ENCODE assay signal across 31 cellular contexts in the genomic region with DNA sequence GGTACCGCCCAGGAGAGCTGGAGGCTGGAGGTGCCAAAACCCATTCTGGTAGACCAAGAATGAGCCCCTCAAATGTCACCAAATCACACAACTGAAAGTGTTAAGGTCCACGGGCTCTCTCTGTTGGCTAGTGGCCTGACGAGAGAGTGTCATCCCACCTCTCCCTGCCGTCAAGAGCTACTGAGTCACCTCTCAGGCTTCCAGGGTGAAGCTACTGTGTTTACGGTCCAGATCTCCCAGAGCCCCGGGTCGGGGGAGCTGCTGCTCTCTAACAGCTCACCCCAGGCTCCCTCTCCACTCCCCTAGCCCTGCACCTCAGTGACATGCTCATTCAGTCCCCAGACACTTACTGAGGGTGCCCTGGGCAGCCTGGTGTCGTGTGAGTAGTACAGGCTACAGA. TPM values are rescaled to one million over a fixed set of nuclear protein-coding genes. Genes with fewer than 3 reads are reported as not detected.
DNase-seq lines count a peak whose midpoint lies in the region; ATAC-seq, FAIRE-seq and TF ChIP-seq lines count a peak whose summit lies in the region.
"Had no signal": no experiment of that assay in that cellular context is flagged by ENCODE, and none has a peak within 500 bp of the region (broad histone marks: within the 10 kb centered on the region; RNA-seq: fewer than 3 reads in every experiment).

No MANE protein-coding gene starts in this region.

- H3K27me3 ChIP-seq in astrocyte (ENCODE audit: insufficient read depth, low read length) (no peaks in the 10 kb centered on the region), left lung (no peaks in the 10 kb centered on the region), heart right ventricle (no peaks in the 10 kb centered on the region)
- H3K27me3 ChIP-seq: cardiac muscle cell, esophagus muscularis mucosa, gastrocnemius medialis, upper lobe of left lung had no signal

- no peak overlapping the region for H2AFZ ChIP-seq in astrocyte (ENCODE audit: low read depth, low read length)

- no peaks in the 10 kb centered on the region for H3K36me3 Mint-ChIP-seq in astrocyte (ENCODE audit: low read depth, unreplicated experiment)
- H3K36me3 Mint-ChIP-seq: stimulated activated effector memory CD8-positive, alpha-beta T cell treated with anti-CD3 and anti-CD28 coated beads, Interleukin-12 subunit alpha, Interleukin-12 subunit beta, amount 100 ng/mL, for 72 hours had no signal

- H4K20me1 ChIP-seq in astrocyte (ENCODE audit: insufficient read depth, low read length), result no peaks in the 10 kb centered on the region

- TF ChIP-seq CTCF in astrocyte (IDR thresholded peaks at IDR 0.05; ENCODE audit: insufficient read depth, low read depth, low read length), result no peak
- no peak for TF ChIP-seq CTCF in left lung (IDR thresholded peaks at IDR 0.05)
- TF ChIP-seq CTCF in heart right ventricle (IDR thresholded peaks at IDR 0.05), result no peak

- FAIRE-seq in astrocyte (lab: Jason Lieb, UNC), result no peak
- FAIRE-seq: GM19239 had no signal

- H3K9me3 Mint-ChIP-seq in astrocyte (ENCODE audit: unreplicated experiment), result no peaks in the 10 kb centered on the region
- H3K9me3 Mint-ChIP-seq: activated naive CD4-positive, alpha-beta T cell treated with anti-CD3 and anti-CD28 coated beads for 36 hours; stimulated activated effector memory CD8-positive, alpha-beta T cell treated with anti-CD3 and anti-CD28 coated beads, Interleukin-12 subunit alpha, Interleukin-12 subunit beta, amount 100 ng/mL, for 72 hours had no signal

- H3K27ac Mint-ChIP-seq in astrocyte (ENCODE audit: unreplicated experiment), result peak overlapping the region; percentile 26
- H3K27ac Mint-ChIP-seq: activated naive CD4-positive, alpha-beta T cell treated with anti-CD3 and anti-CD28 coated beads for 36 hours; activated T-cell treated with anti-CD3 and anti-CD28 coated beads, Interleukin-2, amount 50 U/mL, for 72 hours; stimulated activated effector memory CD8-positive, alpha-beta T cell treated with anti-CD3 and anti-CD28 coated beads, Interleukin-12 subunit alpha, Interleukin-12 subunit beta, amount 100 ng/mL, for 72 hours had no signal

- peak overlapping the region; percentile 22 for H3K4me2 ChIP-seq in astrocyte (ENCODE audit: low read length)
- H3K4me2 ChIP-seq: smooth muscle cell had no signal

- no peaks in the 10 kb centered on the region for H3K4me1 Mint-ChIP-seq in astrocyte (ENCODE audit: low read depth, unreplicated experiment)
- H3K4me1 Mint-ChIP-seq: endodermal cell; stimulated activated effector memory CD8-positive, alpha-beta T cell treated with anti-CD3 and anti-CD28 coated beads, Interleukin-12 subunit alpha, Interleukin-12 subunit beta, amount 100 ng/mL, for 72 hours had no signal

- ATAC-seq in left lung (no peak), HG03039 (IDR thresholded peaks at IDR 0.05; ENCODE audit: unreplicated experiment) (no peak), heart right ventricle (no peak)
- ATAC-seq: activated T-cell treated with anti-CD3 and anti-CD28 coated beads, Interleukin-2, amount 50 U/mL, for 72 hours; gastrocnemius medialis; stimulated activated effector memory CD8-positive, alpha-beta T cell treated with anti-CD3 and anti-CD28 coated beads, Interleukin-12 subunit alpha, Interleukin-12 subunit beta, amount 100 ng/mL, for 72 hours had no signal

- H3K4me3 ChIP-seq in astrocyte (ENCODE audit: insufficient read depth, low read depth, low read length), result no peak overlapping the region
- H3K4me3 ChIP-seq in left lung, result no peak overlapping the region
- H3K4me3 ChIP-seq in heart right ventricle, result no peak overlapping the region
- H3K4me3 ChIP-seq: cardiac muscle cell, esophagus muscularis mucosa, gastrocnemius medialis, smooth muscle cell, upper lobe of left lung had no signal

- no peak overlapping the region for H3K27ac ChIP-seq in astrocyte (ENCODE audit: low read depth, low read length)
- no peak overlapping the region for H3K27ac ChIP-seq in left lung
- H3K27ac ChIP-seq in heart right ventricle, result no peak overlapping the region
- H3K27ac ChIP-seq: C4-2B, cardiac muscle cell, esophagus muscularis mucosa, gastrocnemius medialis, upper lobe of left lung had no signal

- no peaks in the 10 kb centered on the region for H3K4me1 ChIP-seq in astrocyte (ENCODE audit: insufficient read depth, low read length)
- no peaks in the 10 kb centered on the region for H3K4me1 ChIP-seq in left lung
- H3K4me1 ChIP-seq in heart right ventricle, result no peaks in the 10 kb centered on the region
- H3K4me1 ChIP-seq: esophagus muscularis mucosa, gastrocnemius medialis, upper lobe of left lung had no signal

- H3K9me3 ChIP-seq in astrocyte (ENCODE audit: insufficient read depth, low read depth, low read length) (no peaks in the 10 kb centered on the region), left lung (no peaks in the 10 kb centered on the region), heart right ventricle (no peaks in the 10 kb centered on the region)
- H3K9me3 ChIP-seq: esophagus muscularis mucosa, gastrocnemius medialis, upper lobe of left lung had no signal

- no peaks in the 10 kb centered on the region for H3K27me3 Mint-ChIP-seq in astrocyte (ENCODE audit: low read depth, unreplicated experiment)

- H3K79me2 ChIP-seq in astrocyte (ENCODE audit: insufficient read depth, low read length), result no peaks in the 10 kb centered on the region

- intact Hi-C loops in left lung (cut with DNase I) (no loop called here), heart right ventricle (cut with DNase I) (no loop called here)

- 87 to 93% methylated on average over 8 of the region's 8 CpGs for WGBS in heart right ventricle, 2 donors

- no peak overlapping the region for H3K9ac ChIP-seq in astrocyte (ENCODE audit: low read length)

- H3K4me3 Mint-ChIP-seq in astrocyte (ENCODE audit: unreplicated experiment), result no peak overlapping the region
- H3K4me3 Mint-ChIP-seq: activated naive CD4-positive, alpha-beta T cell treated with anti-CD3 and anti-CD28 coated beads for 36 hours; activated T-cell treated with anti-CD3 and anti-CD28 coated beads, Interleukin-2, amount 50 U/mL, for 72 hours; endodermal cell; stimulated activated effector memory CD8-positive, alpha-beta T cell treated with anti-CD3 and anti-CD28 coated beads, Interleukin-12 subunit alpha, Interleukin-12 subunit beta, amount 100 ng/mL, for 72 hours had no signal

- DNase-seq in AG08395 (ENCODE audit: low spot score) (peak; percentile 14), HK-2 (ENCODE audit: unreplicated experiment) (peak; percentile 7), astrocyte (ENCODE audit: low read depth) (peak; percentile 21), kidney tubule cell (ENCODE audit: low spot score) (peak; percentile 3), left lung (no peak), heart right ventricle (no peak)
- DNase-seq in stimulated activated CD4-positive, alpha-beta T cell treated with anti-CD3 and anti-CD28 coated beads, Interleukin-4, amount 100 ng/mL, for 1 hour, result no peak
- DNase-seq: activated CD4-positive, alpha-beta T cell treated with anti-CD3 and anti-CD28 coated beads for 4 hours; activated naive CD4-positive, alpha-beta T cell treated with anti-CD3 and anti-CD28 coated beads for 36 hours; activated T-cell treated with anti-CD3 and anti-CD28 coated beads, Interleukin-2, amount 50 U/mL, for 72 hours; cortex of kidney; DND-41; endodermal cell; gastrocnemius medialis; KG1; mammary epithelial cell; MV-4-11; NCI-H146; NCI-H524; substantia nigra; upper lobe of left lung had no signal

- H3K36me3 ChIP-seq in astrocyte (ENCODE audit: insufficient read depth, low read length), result no peaks in the 10 kb centered on the region
- no peaks in the 10 kb centered on the region for H3K36me3 ChIP-seq in left lung
- no peaks in the 10 kb centered on the region for H3K36me3 ChIP-seq in heart right ventricle
- H3K36me3 ChIP-seq: cardiac muscle cell, esophagus muscularis mucosa, gastrocnemius medialis, upper lobe of left lung had no signal

RNA-seq across cellular contexts. Expression of a gene that starts 59.2 kb away (rescaled TPM):
- 0.09 TPM in 1 of 2 replicates, not detected in the other for total RNA-seq in astrocyte
- total RNA-seq in left lung, result 1 to 10 TPM; 2.4 to 3.1 TPM
- under 1 TPM; 0.11 to 0.52 (median 0.25) TPM for total RNA-seq in heart right ventricle
- under 1 TPM; 0.51 to 0.62 TPM for polyA plus RNA-seq in heart right ventricle
- total RNA-seq: activated naive CD4-positive, alpha-beta T cell treated with anti-CD3 and anti-CD28 coated beads for 36 hours; HT-29; RPMI7951; T-helper 1 cell treated with Interleukin-12 subunit alpha and Interleukin-12 subunit beta and Interleukin-4 antibody, amounts not matched to agents 30 ng/mL and 1 ng/mL, for 36 hours had no signal
- polyA plus RNA-seq: smooth muscle cell had no signal

Comparison
In these comparisons a context has a peak if more than half of its experiments do, and no peak if none do; other contexts are left out.
1. DNase-seq: peak in AG08395 (single experiment), HK-2 (single experiment), astrocyte (single experiment) and kidney tubule cell (single experiment); none in stimulated activated CD4-positive, alpha-beta T cell treated with anti-CD3 and anti-CD28 coated beads, Interleukin-4, amount 100 ng/mL, for 1 hour (single experiment), left lung (0 of 2) and heart right ventricle (0 of 2).